ENCODE assay signal across 8 cellular contexts in the genomic region with DNA sequence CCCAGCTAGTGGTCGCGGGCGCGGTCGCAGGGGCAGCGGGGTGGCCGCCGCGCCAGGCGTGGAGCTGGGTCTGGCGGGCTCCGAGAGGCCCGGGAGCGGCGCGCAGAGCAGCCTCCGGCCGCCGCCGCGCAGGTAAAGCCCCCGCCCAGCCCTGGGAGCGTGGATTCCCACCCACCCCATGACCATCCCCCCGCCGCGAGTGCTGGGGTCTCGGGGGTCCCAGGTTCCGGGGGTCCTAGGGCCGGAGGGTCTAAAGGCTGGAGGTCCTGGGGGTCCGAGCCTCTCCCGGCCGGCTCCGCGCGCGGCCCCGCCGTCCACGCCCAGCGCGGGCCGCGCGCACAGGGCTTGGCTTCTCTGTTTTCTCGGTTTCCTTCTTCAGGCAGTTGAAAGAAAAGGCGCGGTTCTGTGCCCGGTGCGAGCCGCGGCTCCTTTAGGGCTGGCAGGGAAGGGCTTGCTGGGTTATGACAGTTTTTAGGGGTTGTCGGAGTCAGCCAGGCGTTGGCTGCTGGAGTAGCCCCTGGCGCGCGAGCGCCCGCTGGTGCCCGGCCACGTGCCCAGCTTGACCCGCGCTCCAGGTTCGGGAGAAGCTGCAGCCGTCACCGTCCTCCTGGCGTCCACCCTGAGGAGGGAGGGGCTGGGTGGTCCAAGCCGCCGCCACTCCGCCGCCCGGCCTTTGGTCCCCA. TPM values are rescaled to one million over a fixed set of nuclear protein-coding genes. Genes with fewer than 3 reads are reported as not detected.
DNase-seq lines count a peak whose midpoint lies in the region; TF ChIP-seq lines count a peak whose summit lies in the region.

No MANE protein-coding gene starts in this region.

- peaks cover 4% of the 10 kb centered on the region for H3K4me1 Mint-ChIP-seq in activated CD4-positive, alpha-beta T cell treated with anti-CD3 and anti-CD28 coated beads, Interleukin-2, amount 10 ng/mL, durations not matched to agents 24 days and 14 days
- no peaks in the 10 kb centered on the region for H3K4me1 Mint-ChIP-seq in nephron

- peak overlapping the region; percentile 81 for H3K4me3 Mint-ChIP-seq in activated CD4-positive, alpha-beta T cell treated with anti-CD3 and anti-CD28 coated beads, Interleukin-2, amount 10 ng/mL, durations not matched to agents 24 days and 14 days
- peak overlapping the region; percentile 81 to 85 (median 83) for H3K4me3 Mint-ChIP-seq in nephron

- DNase-seq in Jurkat, Clone E6-1 (ENCODE audit: low read depth, low spot score): no peak
- peak; percentile 85 for DNase-seq in activated CD4-positive, alpha-beta T cell treated with anti-CD3 and anti-CD28 coated beads, Interleukin-2, amount 10 ng/mL, durations not matched to agents 24 days and 14 days
- DNase-seq in fibroblast of gingiva (ENCODE audit: low read depth) (peak; percentile 4), NCI-H2081 treated with DMSO at 0.1 percent for 48 hours (lab: John Stamatoyannopoulos, UW) (no peak), mucosa of gallbladder (ENCODE audit: low spot score) (no peak)

- peaks cover 1% of the 10 kb centered on the region for H3K4me1 ChIP-seq in urinary bladder (ENCODE audit: insufficient read depth)

- H3K27me3 Mint-ChIP-seq in activated CD4-positive, alpha-beta T cell treated with anti-CD3 and anti-CD28 coated beads, Interleukin-2, amount 10 ng/mL, durations not matched to agents 24 days and 14 days: peaks cover 24% of the 10 kb centered on the region
- peaks cover 19% of the 10 kb centered on the region for H3K27me3 Mint-ChIP-seq in nephron (ENCODE audit: low read depth)

- peaks cover 12% of the 10 kb centered on the region for H3K9me3 Mint-ChIP-seq in activated CD4-positive, alpha-beta T cell treated with anti-CD3 and anti-CD28 coated beads, Interleukin-2, amount 10 ng/mL, durations not matched to agents 24 days and 14 days
- peaks cover 12% of the 10 kb centered on the region for H3K9me3 Mint-ChIP-seq in nephron

- 1% methylated on average over 71 of the region's 71 CpGs for WGBS in urinary bladder

- intact Hi-C loops in activated CD4-positive, alpha-beta T cell treated with anti-CD3 and anti-CD28 coated beads, Interleukin-2, amount 10 ng/mL, durations not matched to agents 24 days and 14 days (cut with micrococcal nuclease): loop anchor here (1.0 kb wide), 2 partner anchors 27 to 116 kb away; a partner anchor contains a TSS

- no peaks in the 10 kb centered on the region for H3K36me3 ChIP-seq in urinary bladder (ENCODE audit: insufficient read depth)

- peak; percentile 57 for TF ChIP-seq CTCF in GM12874 (IDR thresholded peaks at IDR 0.05; ENCODE audit: insufficient read depth, low read depth, low read length)
- TF ChIP-seq CTCF in nephron (IDR thresholded peaks at IDR 0.05; ENCODE audit: unreplicated experiment in 3 of 3): no peak

- H3K27ac Mint-ChIP-seq in activated CD4-positive, alpha-beta T cell treated with anti-CD3 and anti-CD28 coated beads, Interleukin-2, amount 10 ng/mL, durations not matched to agents 24 days and 14 days: no peak overlapping the region
- no peak overlapping the region for H3K27ac Mint-ChIP-seq in nephron

- H3K4me3 ChIP-seq in Jurkat, Clone E6-1 (ENCODE audit: low read length): peak overlapping the region; percentile 36
- peak overlapping the region; percentile 57 for H3K4me3 ChIP-seq in urinary bladder (ENCODE audit: low read depth, low read length)

- no peak overlapping the region for H3K27ac ChIP-seq in urinary bladder (ENCODE audit: low read depth)

- no peaks in the 10 kb centered on the region for H3K36me3 Mint-ChIP-seq in activated CD4-positive, alpha-beta T cell treated with anti-CD3 and anti-CD28 coated beads, Interleukin-2, amount 10 ng/mL, durations not matched to agents 24 days and 14 days (ENCODE audit: low read depth)
- H3K36me3 Mint-ChIP-seq in nephron (ENCODE audit: low read depth): peaks cover 4% of the 10 kb centered on the region

RNA-seq across cellular contexts. Expression of a gene that starts 0.4 kb away (rescaled TPM):
- 1.1 TPM for polyA plus RNA-seq in Jurkat, Clone E6-1 (2012; ENCODE audit: insufficient read depth, insufficient read length)
- total RNA-seq in activated CD4-positive, alpha-beta T cell treated with anti-CD3 and anti-CD28 coated beads, Interleukin-2, amount 10 ng/mL, durations not matched to agents 24 days and 14 days: 2.3 and 2.4 TPM in 2 replicates
- 1.5 TPM for total RNA-seq in urinary bladder
- 4.1 TPM for polyA plus RNA-seq in urinary bladder
- 15.6 TPM for total RNA-seq in mucosa of gallbladder

Comparison
In these comparisons a context has a peak if more than half of its experiments do, and no peak if none do; other contexts are left out.
1. DNase-seq: peak in activated CD4-positive, alpha-beta T cell treated with anti-CD3 and anti-CD28 coated beads, Interleukin-2, amount 10 ng/mL, durations not matched to agents 24 days and 14 days (single experiment) and fibroblast of gingiva (single experiment); none in Jurkat, Clone E6-1 (single experiment), NCI-H2081 treated with DMSO at 0.1 percent for 48 hours (single experiment) and mucosa of gallbladder (single experiment).